17 cellular contexts compared by ENCODE assay signal in genomic region chr14:43141636-43142191, GRCh38.
DNase-seq lines count a peak whose midpoint lies in the region; ATAC-seq and TF ChIP-seq lines count a peak whose summit lies in the region.
"Had no signal": no experiment of that assay in that cellular context is flagged by ENCODE, and none has a peak within 500 bp of the region (broad histone marks: within the 10 kb centered on the region; RNA-seq: fewer than 3 reads in every experiment).

No MANE protein-coding gene starts in this region.

- no peak overlapping the region for H2BK5ac ChIP-seq in neuronal stem cell (ENCODE audit: low read length)

- H3K4me1 Mint-ChIP-seq in naive thymus-derived CD8-positive, alpha-beta T cell: no peaks in the 10 kb centered on the region
- H3K4me1 Mint-ChIP-seq: IgD-negative memory B cell had no signal

- H3K36me3 Mint-ChIP-seq in naive thymus-derived CD8-positive, alpha-beta T cell: no peaks in the 10 kb centered on the region
- H3K36me3 Mint-ChIP-seq: IgD-negative memory B cell had no signal

- DNase-seq in Right ventricle myocardium superior: peak; percentile 12
- DNase-seq in Right ventricle myocardium inferior (ENCODE audit: missing footprints): no peak
- DNase-seq in Karpas-422: no peak
- no peak for DNase-seq in neuronal stem cell (ENCODE audit: low spot score)
- peak; percentile 13 for DNase-seq in testis
- no peak for DNase-seq in NCI-H2107 (lab: John Stamatoyannopoulos, UW)
- DNase-seq in naive thymus-derived CD8-positive, alpha-beta T cell: no peak
- DNase-seq: AML-193; Caco-2; CD4-positive, alpha-beta T cell; HFFc6 had no signal

- H3K27me3 ChIP-seq in Karpas-422 (ENCODE audit: low read length) (no peaks in the 10 kb centered on the region), neuronal stem cell (ENCODE audit: control insufficient read depth in 3 of 3, insufficient read depth in 3 of 3, low read depth in 1 of 3, low read length in 3 of 3) (no peaks in the 10 kb centered on the region), testis (no peaks in the 10 kb centered on the region)

- H4K20me1 ChIP-seq in Karpas-422 (ENCODE audit: insufficient read depth, low read depth, low read length): no peaks in the 10 kb centered on the region

- no peak overlapping the region for H3K23ac ChIP-seq in neuronal stem cell (ENCODE audit: low read depth, low read length, poor library complexity)

- no peak overlapping the region for H2AK5ac ChIP-seq in neuronal stem cell (ENCODE audit: low read depth, low read length)

- H3K9me3 ChIP-seq in Karpas-422 (ENCODE audit: low read length): peaks cover 4% of the 10 kb centered on the region
- H3K9me3 ChIP-seq in neuronal stem cell (replicated peaks in 1 of 2; ENCODE audit: control insufficient read depth in 2 of 2, insufficient read depth in 1 of 2, low read depth in 1 of 2, low read length in 2 of 2): no peaks in the 10 kb centered on the region
- no peaks in the 10 kb centered on the region for H3K9me3 ChIP-seq in testis
- H3K9me3 ChIP-seq: A549, Caco-2 had no signal

- H3K9me2 ChIP-seq in Karpas-422 (replicated peaks; ENCODE audit: insufficient read depth, low read length): no peaks in the 10 kb centered on the region

- no peak overlapping the region for H3K14ac ChIP-seq in neuronal stem cell (ENCODE audit: low read length)

- H2BK15ac ChIP-seq in neuronal stem cell (ENCODE audit: low read length): no peak overlapping the region

- peak overlapping the region; percentile 52 for H2AFZ ChIP-seq in Karpas-422 (ENCODE audit: low read length)
- no peak overlapping the region for H2AFZ ChIP-seq in neuronal stem cell (ENCODE audit: low read length)

- no peak for ATAC-seq in Right ventricle myocardium superior (ENCODE audit: poor library complexity)
- ATAC-seq in Right ventricle myocardium inferior: no peak
- ATAC-seq in naive thymus-derived CD8-positive, alpha-beta T cell: no peak
- ATAC-seq: A549, HCT116 had no signal

- peaks cover 6% of the 10 kb centered on the region; the same call in 1 of the 2 replicates for H3K4me1 ChIP-seq in Karpas-422 (ENCODE audit: low read length)
- no peaks in the 10 kb centered on the region for H3K4me1 ChIP-seq in neuronal stem cell (ENCODE audit: control insufficient read depth in 2 of 2, insufficient read depth in 1 of 2, low read depth in 1 of 2, low read length in 2 of 2)
- H3K4me1 ChIP-seq in testis: no peaks in the 10 kb centered on the region
- H3K4me1 ChIP-seq: A549, Caco-2 had no signal

- H3K4me2 ChIP-seq in Karpas-422 (ENCODE audit: low read depth, low read length, poor library complexity, severe bottlenecking) (no peak overlapping the region), neuronal stem cell (ENCODE audit: insufficient read depth, low read length, poor library complexity, severe bottlenecking) (no peak overlapping the region)
- H3K4me2 ChIP-seq: A549 had no signal

- no peaks in the 10 kb centered on the region for H3K36me3 ChIP-seq in Karpas-422 (ENCODE audit: insufficient read depth, low read length)
- no peaks in the 10 kb centered on the region for H3K36me3 ChIP-seq in neuronal stem cell (replicated peaks in 1 of 2; ENCODE audit: control insufficient read depth in 2 of 2, insufficient read depth in 2 of 2, low read length in 2 of 2)
- H3K36me3 ChIP-seq in testis (ENCODE audit: low read depth, missing control alignments): no peaks in the 10 kb centered on the region

- TF ChIP-seq POLR2A in testis (IDR thresholded peaks at IDR 0.05): no peak

- H4K8ac ChIP-seq in neuronal stem cell (ENCODE audit: low read depth, low read length): peak overlapping the region; percentile 23

- H3K9me3 Mint-ChIP-seq in naive thymus-derived CD8-positive, alpha-beta T cell: peaks cover 0 to 15% (median 4%) of the 10 kb centered on the region in 9 donors
- H3K9me3 Mint-ChIP-seq: IgD-negative memory B cell had no signal

- no peak overlapping the region for H2BK12ac ChIP-seq in neuronal stem cell (ENCODE audit: low read length)

- no peak for TF ChIP-seq CTCF in testis (IDR thresholded peaks at IDR 0.05)

- no peak overlapping the region for H2BK120ac ChIP-seq in neuronal stem cell (ENCODE audit: low read depth, low read length)

- H3K79me2 ChIP-seq in Karpas-422 (ENCODE audit: low read length): no peaks in the 10 kb centered on the region

- no peak overlapping the region for H3K9ac ChIP-seq in Karpas-422 (ENCODE audit: low read length)
- no peak overlapping the region for H3K9ac ChIP-seq in neuronal stem cell (ENCODE audit: low read depth, low read length, poor library complexity)

- no peak overlapping the region for H4K91ac ChIP-seq in neuronal stem cell (ENCODE audit: low read depth, low read length, poor library complexity)

- no peak overlapping the region for H3K27ac ChIP-seq in Karpas-422 (ENCODE audit: low read length)
- H3K27ac ChIP-seq in neuronal stem cell (replicated peaks; ENCODE audit: low read length): no peak overlapping the region
- no peak overlapping the region for H3K27ac ChIP-seq in testis
- H3K27ac ChIP-seq: 22Rv1, A549, C4-2B, HL-60 had no signal

- no peak overlapping the region for H3K18ac ChIP-seq in neuronal stem cell (ENCODE audit: low read length)

- H3K4me3 Mint-ChIP-seq in naive thymus-derived CD8-positive, alpha-beta T cell: no peak overlapping the region
- H3K4me3 Mint-ChIP-seq: CD4-positive, alpha-beta T cell; HFFc6; IgD-negative memory B cell had no signal

- POLR2A ChIA-PET in naive thymus-derived CD8-positive, alpha-beta T cell (lab: Charles Lee): no interaction called here

- H3K27me3 Mint-ChIP-seq in naive thymus-derived CD8-positive, alpha-beta T cell: no peaks in the 10 kb centered on the region
- H3K27me3 Mint-ChIP-seq: CD4-positive, alpha-beta T cell; IgD-negative memory B cell had no signal

- H3K4me3 ChIP-seq in Karpas-422 (ENCODE audit: low read length): no peak overlapping the region
- H3K4me3 ChIP-seq in neuronal stem cell (ENCODE audit: low read length in 2 of 2): no peak overlapping the region
- H3K4me3 ChIP-seq in testis: peak overlapping the region in 1 of 2 donors; percentile 4
- H3K4me3 ChIP-seq: A549 had no signal

- intact Hi-C loops in Right ventricle myocardium superior (cut with DNase I) (no loop called here), Right ventricle myocardium inferior (cut with DNase I) (no loop called here), testis (cut with DNase I; ENCODE audit: low total_unique reads) (no loop called here)

- no peaks in the 10 kb centered on the region for H3K79me1 ChIP-seq in neuronal stem cell (ENCODE audit: low read depth, low read length)

- H3K4ac ChIP-seq in neuronal stem cell (ENCODE audit: low read length): no peak overlapping the region

- WGBS in neuronal stem cell (ENCODE audit: extremely low coverage in 2 of 2, insufficient read length in 2 of 2, insufficient replicate concordance in 1 of 2), 2 donors: no CpG with 5 or more reads among the region's 17 CpGs
- 70 to 83% methylated on average over 17 of the region's 17 CpGs for WGBS in testis, 2 donors

- H3K27ac Mint-ChIP-seq in naive thymus-derived CD8-positive, alpha-beta T cell: no peak overlapping the region
- H3K27ac Mint-ChIP-seq: CD4-positive, alpha-beta T cell; HFFc6; IgD-negative memory B cell had no signal

Comparison
In these comparisons a context has a peak if more than half of its experiments do, and no peak if none do; other contexts are left out.
1. DNase-seq: peak in Right ventricle myocardium superior (single experiment) and testis (single experiment); none in Right ventricle myocardium inferior (single experiment), Karpas-422 (single experiment), neuronal stem cell (single experiment), NCI-H2107 (single experiment) and naive thymus-derived CD8-positive, alpha-beta T cell (0 of 10).